8 cellular contexts compared by ENCODE assay signal in genomic region chr1:220733090-220733569, GRCh38. TPM values are rescaled to one million over a fixed set of nuclear protein-coding genes. Genes with fewer than 3 reads are reported as not detected.
DNase-seq lines count a peak whose midpoint lies in the region; ATAC-seq, FAIRE-seq and TF ChIP-seq lines count a peak whose summit lies in the region.

No MANE protein-coding gene starts in this region.

- peak; percentile 62 for FAIRE-seq in HTR-8/SVneo (lab: Jason Lieb, UNC)

- H3K36me3 ChIP-seq in OCI-LY7 (ENCODE audit: insufficient read depth, low read length): no peaks in the 10 kb centered on the region
- no peaks in the 10 kb centered on the region for H3K36me3 ChIP-seq in esophagus squamous epithelium

- 1% methylated on average over 7 to 12 of the region's 15 CpGs for WGBS in esophagus squamous epithelium, 2 donors

- peak; percentile 88 for TF ChIP-seq CTCF in OCI-LY7 (conservative IDR thresholded peaks at IDR 0.05; ENCODE audit: low read length)
- peak; percentile 84 to 92 (median 90) for TF ChIP-seq CTCF in esophagus squamous epithelium (IDR thresholded peaks at IDR 0.05)
- TF ChIP-seq CTCF in natural killer cell (IDR thresholded peaks at IDR 0.05): peak; percentile 78

- DNase-seq in D341Med (ENCODE audit: low spot score) (peak; percentile 92), HTR-8/SVneo (ENCODE audit: insufficient read length, low spot score) (peak; percentile 90), OCI-LY7 (ENCODE audit: low spot score) (peak; percentile 67), activated T-cell treated with anti-CD3 and anti-CD28 coated beads for 24 hours (ENCODE audit: low read depth) (peak; percentile 77), esophagus squamous epithelium (lab: John Stamatoyannopoulos, UW) (peak; percentile 13), natural killer cell (peak; percentile 68)

- H3K79me2 ChIP-seq in OCI-LY7 (ENCODE audit: insufficient read depth, low read depth, low read length): no peaks in the 10 kb centered on the region

- H3K4me1 ChIP-seq in OCI-LY7 (ENCODE audit: insufficient read depth, low read length, poor library complexity, severe bottlenecking): peaks cover 7% of the 10 kb centered on the region
- peaks cover 4 to 15% (median 4%) of the 10 kb centered on the region in 3 donors for H3K4me1 ChIP-seq in esophagus squamous epithelium

- ATAC-seq in GM21447 (IDR thresholded peaks at IDR 0.05; ENCODE audit: unreplicated experiment) (peak; percentile 93), natural killer cell (peak; percentile 91 to 97 (median 97))
- peak; percentile 84 for ATAC-seq in stimulated activated memory B cell treated with anti-CD40 and anti-IgM and Interleukin-4, amounts not matched to agents 10 μg/mL and 1 μg/mL and 100 μg/mL, for 72 hours

- peak overlapping the region; percentile 24 to 71 for H3K27ac Mint-ChIP-seq in natural killer cell
- H3K27ac Mint-ChIP-seq in stimulated activated memory B cell treated with anti-CD40 and anti-IgM and Interleukin-4, amounts not matched to agents 10 μg/mL and 1 μg/mL and 100 μg/mL, for 72 hours: peak overlapping the region; percentile 29

- intact Hi-C loops in OCI-LY7 (cut with micrococcal nuclease; ENCODE audit: unreplicated experiment): no loop called here
- intact Hi-C loops in esophagus squamous epithelium (cut with DNase I): loop anchor here (5.0 kb wide), 1 partner anchor 41 kb away; the partner anchor contains the start of gene C1orf115
- intact Hi-C loops in natural killer cell (cut with micrococcal nuclease): loop anchor here (1.0 to 5.0 kb wide), 3 partner anchors 43 to 516 kb away; partner anchors contain the start of gene C1orf115

- no peaks in the 10 kb centered on the region for H3K9me3 Mint-ChIP-seq in natural killer cell
- no peaks in the 10 kb centered on the region for H3K9me3 Mint-ChIP-seq in stimulated activated memory B cell treated with anti-CD40 and anti-IgM and Interleukin-4, amounts not matched to agents 10 μg/mL and 1 μg/mL and 100 μg/mL, for 72 hours

- no peaks in the 10 kb centered on the region for H4K20me1 ChIP-seq in OCI-LY7 (ENCODE audit: insufficient read depth, low read length)

- no peaks in the 10 kb centered on the region for H3K27me3 ChIP-seq in esophagus squamous epithelium

- H3K4me3 ChIP-seq in OCI-LY7 (ENCODE audit: low read depth, low read length, poor library complexity, severe bottlenecking): no peak overlapping the region
- peak overlapping the region in 3 of 4 donors; percentile 23 to 60 (median 30) for H3K4me3 ChIP-seq in esophagus squamous epithelium

- H3K9me2 ChIP-seq in OCI-LY7 (ENCODE audit: insufficient read depth, low read length): no peaks in the 10 kb centered on the region

- H3K9me3 ChIP-seq in OCI-LY7 (ENCODE audit: low read length) (no peaks in the 10 kb centered on the region), esophagus squamous epithelium (no peaks in the 10 kb centered on the region)

- H3K4me1 Mint-ChIP-seq in natural killer cell: peaks cover 9 to 10% of the 10 kb centered on the region in 2 donors
- peaks cover 33% of the 10 kb centered on the region for H3K4me1 Mint-ChIP-seq in stimulated activated memory B cell treated with anti-CD40 and anti-IgM and Interleukin-4, amounts not matched to agents 10 μg/mL and 1 μg/mL and 100 μg/mL, for 72 hours

- H3K4me2 ChIP-seq in OCI-LY7 (ENCODE audit: low read length): no peak overlapping the region

- CTCF ChIA-PET in OCI-LY7 (lab: Charles Lee; ENCODE audit: unreplicated experiment): interaction anchor here (0.7 kb wide), 1 partner anchor 68 kb away, joined by 3 read pairs; no protein-coding TSS in a partner anchor

- peaks cover 5 to 17% of the 10 kb centered on the region in 2 donors for H3K27me3 Mint-ChIP-seq in natural killer cell (ENCODE audit: low read depth in 2 of 2)
- no peaks in the 10 kb centered on the region for H3K27me3 Mint-ChIP-seq in stimulated activated memory B cell treated with anti-CD40 and anti-IgM and Interleukin-4, amounts not matched to agents 10 μg/mL and 1 μg/mL and 100 μg/mL, for 72 hours

- peak overlapping the region; percentile 78 for H3K4me3 Mint-ChIP-seq in natural killer cell
- peak overlapping the region; percentile 42 for H3K4me3 Mint-ChIP-seq in stimulated activated memory B cell treated with anti-CD40 and anti-IgM and Interleukin-4, amounts not matched to agents 10 μg/mL and 1 μg/mL and 100 μg/mL, for 72 hours

- peak overlapping the region; percentile 88 for H2AFZ ChIP-seq in OCI-LY7 (ENCODE audit: low read length)

- no peaks in the 10 kb centered on the region for H3K36me3 Mint-ChIP-seq in natural killer cell
- peaks cover 7% of the 10 kb centered on the region for H3K36me3 Mint-ChIP-seq in stimulated activated memory B cell treated with anti-CD40 and anti-IgM and Interleukin-4, amounts not matched to agents 10 μg/mL and 1 μg/mL and 100 μg/mL, for 72 hours

- H3K27ac ChIP-seq in OCI-LY7 (ENCODE audit: low read depth, low read length, poor library complexity, severe bottlenecking) (no peak overlapping the region), esophagus squamous epithelium (peak overlapping the region in 3 of 4 donors; percentile 46 to 83 (median 71))

- POLR2A ChIA-PET in OCI-LY7 (lab: Charles Lee): interaction anchor here (0.6 to 0.9 kb wide), 2 partner anchors 10 to 539 kb away, joined by 3 read pairs; no protein-coding TSS in a partner anchor

- no peak for TF ChIP-seq POLR2A in esophagus squamous epithelium (IDR thresholded peaks at IDR 0.05)

- no TSS peak for BruUV-seq in OCI-LY7 (replicated peaks; lab: Mats Ljungman, UMichigan)

RNA-seq across cellular contexts. Expression of gene MTARC2, which starts 15.0 kb away (rescaled TPM):
- total RNA-seq in OCI-LY7 (2014; rRNA removed; shearing (Covaris generic)): not detected in 2 replicates
- total RNA-seq in OCI-LY7 (2022) (not detected in 2 replicates), esophagus squamous epithelium (1 to 10 TPM; 1.5 to 6.7 (median 6.1) TPM), natural killer cell (1 to 10 TPM in 1 of 3 donors, under 1 TPM in 2; 0.33 to 1.7 (median 0.45) TPM)

RNA-seq across cellular contexts. Expression of gene C1orf115, which starts 43.0 kb away (rescaled TPM):
- total RNA-seq in OCI-LY7 (2014; rRNA removed; shearing (Covaris generic)): not detected in 2 replicates
- not detected in 2 replicates for total RNA-seq in OCI-LY7 (2022)
- total RNA-seq in esophagus squamous epithelium: 1 to 10 TPM; 1.1 to 7.8 (median 4.2) TPM
- 1 to 10 TPM in 1 of 3 donors, under 1 TPM in 2; 0.33 to 1.3 (median 0.75) TPM for total RNA-seq in natural killer cell

RNA-seq across cellular contexts. Expression of gene MTARC1, which starts 53.6 kb away (rescaled TPM):
- not detected in 2 replicates for total RNA-seq in OCI-LY7 (2014; rRNA removed; shearing (Covaris generic))
- not detected in 2 replicates for total RNA-seq in OCI-LY7 (2022)
- total RNA-seq in esophagus squamous epithelium: 10 to 100 TPM in 1 of 4 donors, 1 to 10 TPM in 3; 2.3 to 12.2 (median 4.9) TPM
- 1 to 10 TPM in 1 of 3 donors, under 1 TPM in 1, not detected in 1; 0.52 to 2.5 TPM for total RNA-seq in natural killer cell

Comparison
In these comparisons a context has a peak if more than half of its experiments do, and no peak if none do; other contexts are left out.
1. DNase-seq: peak in every context shown above with its lines; median percentile 92 in D341Med; 90 in HTR-8/SVneo; 77 in activated T-cell treated with anti-CD3 and anti-CD28 coated beads for 24 hours; 68 in natural killer cell; 67 in OCI-LY7; 13 in esophagus squamous epithelium.